14 cellular contexts compared by ENCODE assay signal in the genomic region with DNA sequence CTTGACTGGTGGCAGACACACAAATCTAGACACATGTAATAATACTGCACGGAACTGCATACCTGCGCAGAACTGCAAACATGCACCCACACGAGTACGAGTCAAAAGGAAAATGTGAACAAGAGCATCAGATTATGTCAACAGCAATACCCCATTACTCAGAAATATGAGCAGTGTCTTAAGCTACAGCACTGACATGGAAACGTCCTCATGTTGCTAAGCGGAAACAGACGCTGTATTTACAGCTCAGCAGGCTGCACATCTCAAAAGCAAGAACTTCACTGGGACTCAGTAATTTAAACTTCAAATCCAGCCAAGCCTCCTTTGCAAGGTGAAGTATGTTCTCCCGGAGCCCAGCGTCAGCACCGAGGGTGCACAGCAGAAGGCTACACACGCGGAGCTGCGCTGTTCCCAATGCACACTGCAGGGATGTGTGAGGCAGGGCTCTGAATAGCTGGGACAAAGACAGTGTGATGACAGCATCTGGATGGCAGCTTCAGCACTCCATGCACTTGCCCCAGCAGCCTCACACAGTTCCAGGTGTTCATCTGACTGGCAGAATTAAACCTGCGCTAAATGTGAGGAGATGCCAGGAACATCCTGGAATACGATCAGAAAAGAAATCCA.
"Had no signal": no experiment of that assay in that cellular context is flagged by ENCODE, and none has a peak within 500 bp of the region (broad histone marks: within the 10 kb centered on the region; RNA-seq: fewer than 3 reads in every experiment).

No MANE protein-coding gene starts in this region.

- H3K4me3 ChIP-seq: left ventricle myocardium inferior, sigmoid colon, upper lobe of right lung had no signal

- H3K9me3 ChIP-seq: sigmoid colon, upper lobe of right lung had no signal

- H3K27ac ChIP-seq: foreskin keratinocyte, left ventricle myocardium inferior, sigmoid colon, upper lobe of right lung had no signal

- H3K4me1 ChIP-seq: foreskin keratinocyte, left ventricle myocardium inferior, sigmoid colon, upper lobe of right lung had no signal

- H3K27me3 ChIP-seq: foreskin keratinocyte, sigmoid colon, upper lobe of right lung had no signal

- H3K36me3 ChIP-seq: left ventricle myocardium inferior, sigmoid colon, upper lobe of right lung had no signal

- FAIRE-seq: kidney, TTC549 had no signal

- ATAC-seq: activated CD4-positive, alpha-beta T cell treated with anti-CD3 and anti-CD28 coated beads for 36 hours; effector memory CD8-positive, alpha-beta T cell; foreskin keratinocyte; stimulated activated effector memory CD8-positive, alpha-beta T cell treated with anti-CD3 and anti-CD28 coated beads, Interleukin-12 subunit alpha, Interleukin-12 subunit beta, amount 100 ng/mL, for 72 hours; upper lobe of right lung; WTC11 had no signal

- DNase-seq: activated CD4-positive, alpha-beta T cell treated with anti-CD3 and anti-CD28 coated beads for 36 hours; activated CD4-positive, alpha-beta T cell treated with anti-CD3 and anti-CD28 coated beads, Interleukin-2, amount 50 U/mL, for 48 hours; activated gamma-delta T cell treated with Interleukin-2 at 50 U/mL for 16 hours; effector memory CD8-positive, alpha-beta T cell; foreskin keratinocyte; kidney; left ventricle myocardium inferior; mammary epithelial cell; sigmoid colon; stimulated activated CD4-positive, alpha-beta T cell treated with anti-CD3 and anti-CD28 coated beads, Interleukin-4, amount 100 ng/mL, for 24 hours; upper lobe of right lung had no signal
